ENCODE assay signal across 23 cellular contexts in the genomic region with DNA sequence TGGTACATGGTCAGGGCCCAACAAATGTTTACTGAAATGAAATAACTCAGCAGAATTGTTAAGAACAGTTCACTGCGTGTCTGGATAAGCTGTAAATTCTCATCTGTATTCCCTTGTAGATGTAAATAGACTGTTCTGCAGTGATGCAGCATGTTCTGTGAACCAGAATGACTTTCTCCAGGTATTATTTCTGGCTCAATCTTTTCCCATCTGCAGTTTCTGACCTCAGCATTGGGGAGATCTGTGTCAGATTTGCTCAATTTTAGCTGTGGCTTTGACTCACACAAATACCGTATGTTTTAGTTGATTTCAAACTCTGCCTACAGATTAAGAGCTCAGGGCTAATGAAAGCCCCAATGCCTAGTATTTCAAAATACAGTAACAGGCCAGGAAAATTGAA. TPM values are rescaled to one million over a fixed set of nuclear protein-coding genes. Genes with fewer than 3 reads are reported as not detected.
DNase-seq lines count a peak whose midpoint lies in the region; ATAC-seq and TF ChIP-seq lines count a peak whose summit lies in the region.
"Had no signal": no experiment of that assay in that cellular context is flagged by ENCODE, and none has a peak within 500 bp of the region (broad histone marks: within the 10 kb centered on the region; RNA-seq: fewer than 3 reads in every experiment).

No MANE protein-coding gene starts in this region.

- H3K14ac ChIP-seq in mesenchymal stem cell (ENCODE audit: low read length in 2 of 2) = no peak overlapping the region

- no peak for TF ChIP-seq CTCF in choroid plexus epithelial cell (conservative IDR thresholded peaks at IDR 0.05; ENCODE audit: low read depth, low read length)

- no peak overlapping the region for H3K18ac ChIP-seq in mesenchymal stem cell (ENCODE audit: low read depth in 1 of 2, low read length in 2 of 2)

- 0 out of 2 replicates have a peak overlapping the region, but pooled peaks have one; percentile 17 for H2AFZ ChIP-seq in Karpas-422 (ENCODE audit: low read length)
- no peak overlapping the region for H2AFZ ChIP-seq in mesenchymal stem cell (ENCODE audit: low read depth, low read length)
- H2AFZ ChIP-seq: GM23338 had no signal

- H3K4me2 ChIP-seq in Karpas-422 (ENCODE audit: low read depth, low read length, poor library complexity, severe bottlenecking) (no peak overlapping the region), mesenchymal stem cell (ENCODE audit: low read length, poor library complexity, severe bottlenecking) (no peak overlapping the region)
- H3K4me2 ChIP-seq: GM23338 had no signal

- H3K27ac Mint-ChIP-seq in activated T-helper 2 cell treated with anti-CD3 and anti-CD28 coated beads, Interferon-gamma antibody, Interleukin-2, Interleukin-4, amounts not matched to agents 10 μg/mL and 5 μg/mL and 100 μg/mL, durations not matched to agents 14 hours and 24 hours and 36 hours = no peak overlapping the region
- H3K27ac Mint-ChIP-seq: CD8-positive, alpha-beta memory T cell; GM23338 had no signal

- H3K36me3 Mint-ChIP-seq in activated T-helper 2 cell treated with anti-CD3 and anti-CD28 coated beads, Interferon-gamma antibody, Interleukin-2, Interleukin-4, amounts not matched to agents 10 μg/mL and 5 μg/mL and 100 μg/mL, durations not matched to agents 14 hours and 24 hours and 36 hours (ENCODE audit: low read depth) = no peaks in the 10 kb centered on the region
- H3K36me3 Mint-ChIP-seq: CD8-positive, alpha-beta memory T cell had no signal

- H4K8ac ChIP-seq in mesenchymal stem cell (ENCODE audit: low read length) = no peak overlapping the region

- H3K9me2 ChIP-seq in Karpas-422 (replicated peaks; ENCODE audit: insufficient read depth, low read length) = no peaks in the 10 kb centered on the region

- no peaks in the 10 kb centered on the region for H3K4me1 Mint-ChIP-seq in activated T-helper 2 cell treated with anti-CD3 and anti-CD28 coated beads, Interferon-gamma antibody, Interleukin-2, Interleukin-4, amounts not matched to agents 10 μg/mL and 5 μg/mL and 100 μg/mL, durations not matched to agents 14 hours and 24 hours and 36 hours (ENCODE audit: low read depth)
- H3K4me1 Mint-ChIP-seq: CD8-positive, alpha-beta memory T cell; GM23338 had no signal

- H3K27me3 ChIP-seq in Karpas-422 (ENCODE audit: low read length) (no peaks in the 10 kb centered on the region), mesenchymal stem cell (ENCODE audit: control insufficient read depth in 1 of 2, insufficient read depth in 1 of 2, low read length in 2 of 2) (peaks cover 0 to 3% of the 10 kb centered on the region in 2 experiments), subcutaneous abdominal adipose tissue (ENCODE audit: control insufficient read depth in 5 of 5, insufficient read depth in 4 of 5, low read length in 5 of 5) (no peaks in the 10 kb centered on the region)
- H3K27me3 ChIP-seq: Peyer's patch had no signal

- no peaks in the 10 kb centered on the region for H3K79me2 ChIP-seq in Karpas-422 (ENCODE audit: low read length)

- H3K4ac ChIP-seq in mesenchymal stem cell (ENCODE audit: low read depth in 1 of 2, low read length in 2 of 2) = no peak overlapping the region

- H3K79me1 ChIP-seq in mesenchymal stem cell (replicated peaks; ENCODE audit: low read length, poor library complexity, severe bottlenecking) = peaks cover 15% of the 10 kb centered on the region

- no peak overlapping the region for H3K9ac ChIP-seq in Karpas-422 (ENCODE audit: low read length)
- H3K9ac ChIP-seq in mesenchymal stem cell (ENCODE audit: low read length) = no peak overlapping the region
- H3K9ac ChIP-seq in subcutaneous abdominal adipose tissue (ENCODE audit: low read length in 5 of 5) = peak overlapping the region in 2 of 5 donors; percentile 7 to 8

- H3K27ac ChIP-seq in Karpas-422 (ENCODE audit: low read length) = no peak overlapping the region
- no peak overlapping the region for H3K27ac ChIP-seq in mesenchymal stem cell (ENCODE audit: low read length, poor library complexity, severe bottlenecking)
- H3K27ac ChIP-seq in subcutaneous abdominal adipose tissue (ENCODE audit: low read depth, low read length) = peak overlapping the region; percentile 40
- H3K27ac ChIP-seq: HL-60, Peyer's patch had no signal

- H3K23ac ChIP-seq in mesenchymal stem cell (ENCODE audit: low read length in 2 of 2) = no peak overlapping the region

- H3K4me1 ChIP-seq in Karpas-422 (ENCODE audit: low read length) = no peaks in the 10 kb centered on the region
- H3K4me1 ChIP-seq in mesenchymal stem cell (ENCODE audit: control insufficient read depth, insufficient read depth, low read depth, low read length) = peaks cover 11% of the 10 kb centered on the region
- peaks cover 0 to 8% (median 3%) of the 10 kb centered on the region in 5 donors for H3K4me1 ChIP-seq in subcutaneous abdominal adipose tissue (ENCODE audit: control insufficient read depth in 5 of 5, insufficient read depth in 5 of 5, low read length in 5 of 5)
- H3K4me1 ChIP-seq: HAP-1, Peyer's patch had no signal

- ATAC-seq in GM18909 (IDR thresholded peaks at IDR 0.05; ENCODE audit: poor library complexity, unreplicated experiment) = no peak
- ATAC-seq: GM23338, HepG2, K562 had no signal

- WGBS in mesenchymal stem cell = 62% methylated on average over 2 of the region's 2 CpGs

- H3K36me3 ChIP-seq in Karpas-422 (ENCODE audit: insufficient read depth, low read length) (peaks cover 74% of the 10 kb centered on the region), mesenchymal stem cell (ENCODE audit: control insufficient read depth in 1 of 2, insufficient read depth in 2 of 2, low read depth in 1 of 2, low read length in 2 of 2) (peaks cover 0 to 28% of the 10 kb centered on the region in 2 experiments), subcutaneous abdominal adipose tissue (ENCODE audit: control insufficient read depth in 5 of 5, insufficient read depth in 5 of 5, low read length in 5 of 5) (peaks cover 7 to 38% (median 31%) of the 10 kb centered on the region in 5 donors)
- H3K36me3 ChIP-seq: HAP-1 had no signal

- H3K4me3 Mint-ChIP-seq in activated T-helper 2 cell treated with anti-CD3 and anti-CD28 coated beads, Interferon-gamma antibody, Interleukin-2, Interleukin-4, amounts not matched to agents 10 μg/mL and 5 μg/mL and 100 μg/mL, durations not matched to agents 14 hours and 24 hours and 36 hours (ENCODE audit: low read depth) = no peak overlapping the region
- H3K4me3 Mint-ChIP-seq: CD8-positive, alpha-beta memory T cell; GM23338 had no signal

- H4K91ac ChIP-seq in mesenchymal stem cell (ENCODE audit: low read length) = no peak overlapping the region

- H3K27me3 Mint-ChIP-seq in activated T-helper 2 cell treated with anti-CD3 and anti-CD28 coated beads, Interferon-gamma antibody, Interleukin-2, Interleukin-4, amounts not matched to agents 10 μg/mL and 5 μg/mL and 100 μg/mL, durations not matched to agents 14 hours and 24 hours and 36 hours (ENCODE audit: low read depth) = peaks cover 12% of the 10 kb centered on the region

- DNase-seq in Karpas-422 (no peak), choroid plexus epithelial cell (ENCODE audit: low read depth) (peak; percentile 50), mesenchymal stem cell (peak; percentile 51), NCI-H2171 (lab: John Stamatoyannopoulos, UW) (no peak)
- DNase-seq in activated T-helper 2 cell treated with anti-CD3 and anti-CD28 coated beads, Interferon-gamma antibody, Interleukin-2, Interleukin-4, amounts not matched to agents 10 μg/mL and 5 μg/mL and 100 μg/mL, durations not matched to agents 14 hours and 24 hours and 36 hours (ENCODE audit: low spot score) = no peak
- DNase-seq: ACHN; C1 segment of cervical spinal cord; Calu3; CD8-positive, alpha-beta memory T cell; DMS53; GF-D8; NCI-H1092 treated with DMSO at 0.1 percent for 48 hours; NCI-H146; NCI-H2029; NCI-H524 treated with DMSO at 0.1 percent for 48 hours; Peyer's patch had no signal

- intact Hi-C loops in activated T-helper 2 cell treated with anti-CD3 and anti-CD28 coated beads, Interferon-gamma antibody, Interleukin-2, Interleukin-4, amounts not matched to agents 10 μg/mL and 5 μg/mL and 100 μg/mL, durations not matched to agents 14 hours and 24 hours and 36 hours (cut with micrococcal nuclease) = no loop called here

- H2BK5ac ChIP-seq in mesenchymal stem cell (ENCODE audit: low read depth, low read length, poor library complexity, severe bottlenecking) = no peak overlapping the region

- H2BK120ac ChIP-seq in mesenchymal stem cell (ENCODE audit: low read depth, low read length) = no peak overlapping the region

- no peak overlapping the region for H2BK15ac ChIP-seq in mesenchymal stem cell (ENCODE audit: low read depth, poor library complexity, severe bottlenecking)

- H2BK12ac ChIP-seq in mesenchymal stem cell (ENCODE audit: low read length in 2 of 2) = no peak overlapping the region

- H4K20me1 ChIP-seq in Karpas-422 (ENCODE audit: insufficient read depth, low read depth, low read length) = no peaks in the 10 kb centered on the region

- H2AK5ac ChIP-seq in mesenchymal stem cell (ENCODE audit: low read length, severe bottlenecking) = no peak overlapping the region

- no peaks in the 10 kb centered on the region for H3K9me3 Mint-ChIP-seq in activated T-helper 2 cell treated with anti-CD3 and anti-CD28 coated beads, Interferon-gamma antibody, Interleukin-2, Interleukin-4, amounts not matched to agents 10 μg/mL and 5 μg/mL and 100 μg/mL, durations not matched to agents 14 hours and 24 hours and 36 hours

- H3K4me3 ChIP-seq in Karpas-422 (ENCODE audit: low read length) = no peak overlapping the region
- H3K4me3 ChIP-seq in choroid plexus epithelial cell (ENCODE audit: low read depth, low read length) = no peak overlapping the region
- no peak overlapping the region for H3K4me3 ChIP-seq in mesenchymal stem cell (ENCODE audit: insufficient read depth in 1 of 2, low read depth in 1 of 2, low read length in 2 of 2)
- H3K4me3 ChIP-seq in subcutaneous abdominal adipose tissue (ENCODE audit: low read depth in 1 of 5, low read length in 5 of 5) = no peak overlapping the region
- H3K4me3 ChIP-seq: GM23338, HAP-1, K562, Peyer's patch had no signal

- H3K9me3 ChIP-seq in Karpas-422 (ENCODE audit: low read length) (no peaks in the 10 kb centered on the region), mesenchymal stem cell (ENCODE audit: control insufficient read depth, low read length) (no peaks in the 10 kb centered on the region), subcutaneous abdominal adipose tissue (ENCODE audit: control insufficient read depth in 5 of 5, low read length in 5 of 5) (no peaks in the 10 kb centered on the region)
- H3K9me3 ChIP-seq: Peyer's patch had no signal

RNA-seq across cellular contexts. Expression of a gene that starts 49.2 kb away (rescaled TPM):
- 117 and 314 TPM in 2 replicates for total RNA-seq in Karpas-422 (2014; rRNA removed; shearing (Covaris generic); ENCODE audit: low replicate concordance)
- polyA plus RNA-seq in mesenchymal stem cell (2013, experiment 1 of 2) = 68.9 TPM
- 65.7 TPM for polyA plus RNA-seq in mesenchymal stem cell (2013, experiment 2 of 2)
- 64.0 and 67.1 TPM in 2 replicates for total RNA-seq in activated T-helper 2 cell treated with anti-CD3 and anti-CD28 coated beads, Interferon-gamma antibody, Interleukin-2, Interleukin-4, amounts not matched to agents 10 μg/mL and 5 μg/mL and 100 μg/mL, durations not matched to agents 14 hours and 24 hours and 36 hours

Comparison
In these comparisons a context has a peak if more than half of its experiments do, and no peak if none do; other contexts are left out.
1. DNase-seq: peak in choroid plexus epithelial cell (single experiment) and mesenchymal stem cell (single experiment); none in Karpas-422 (single experiment), NCI-H2171 (single experiment) and activated T-helper 2 cell treated with anti-CD3 and anti-CD28 coated beads, Interferon-gamma antibody, Interleukin-2, Interleukin-4, amounts not matched to agents 10 μg/mL and 5 μg/mL and 100 μg/mL, durations not matched to agents 14 hours and 24 hours and 36 hours (single experiment).